1 cellular context compared by ENCODE assay signal in the genomic region with DNA sequence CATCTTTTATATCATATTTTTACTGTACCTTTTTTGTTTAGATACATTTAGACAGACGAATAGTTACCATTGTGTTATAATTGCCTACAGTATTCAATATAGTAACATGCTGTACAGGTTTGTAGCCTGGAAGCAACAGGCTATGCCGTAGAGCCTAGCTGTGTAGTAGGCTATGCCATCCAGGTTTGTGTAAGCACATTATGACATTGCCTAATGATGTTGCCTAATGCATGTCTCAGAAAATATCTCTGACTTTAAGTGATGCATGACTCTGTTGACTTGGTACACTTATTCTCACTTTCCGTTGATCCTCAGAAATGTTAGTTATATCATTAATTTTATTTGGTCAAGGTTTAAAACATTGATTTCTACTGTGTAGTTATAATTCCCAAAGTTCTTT.
TF ChIP-seq lines count a peak whose summit lies in the region.

No MANE protein-coding gene starts in this region.

TF ChIP-seq in HepG2, 621 proteins besides CTCF, POLR2A, EP300 and RAD21 (continued from another document):
- TF ChIP-seq, protein P1, sequence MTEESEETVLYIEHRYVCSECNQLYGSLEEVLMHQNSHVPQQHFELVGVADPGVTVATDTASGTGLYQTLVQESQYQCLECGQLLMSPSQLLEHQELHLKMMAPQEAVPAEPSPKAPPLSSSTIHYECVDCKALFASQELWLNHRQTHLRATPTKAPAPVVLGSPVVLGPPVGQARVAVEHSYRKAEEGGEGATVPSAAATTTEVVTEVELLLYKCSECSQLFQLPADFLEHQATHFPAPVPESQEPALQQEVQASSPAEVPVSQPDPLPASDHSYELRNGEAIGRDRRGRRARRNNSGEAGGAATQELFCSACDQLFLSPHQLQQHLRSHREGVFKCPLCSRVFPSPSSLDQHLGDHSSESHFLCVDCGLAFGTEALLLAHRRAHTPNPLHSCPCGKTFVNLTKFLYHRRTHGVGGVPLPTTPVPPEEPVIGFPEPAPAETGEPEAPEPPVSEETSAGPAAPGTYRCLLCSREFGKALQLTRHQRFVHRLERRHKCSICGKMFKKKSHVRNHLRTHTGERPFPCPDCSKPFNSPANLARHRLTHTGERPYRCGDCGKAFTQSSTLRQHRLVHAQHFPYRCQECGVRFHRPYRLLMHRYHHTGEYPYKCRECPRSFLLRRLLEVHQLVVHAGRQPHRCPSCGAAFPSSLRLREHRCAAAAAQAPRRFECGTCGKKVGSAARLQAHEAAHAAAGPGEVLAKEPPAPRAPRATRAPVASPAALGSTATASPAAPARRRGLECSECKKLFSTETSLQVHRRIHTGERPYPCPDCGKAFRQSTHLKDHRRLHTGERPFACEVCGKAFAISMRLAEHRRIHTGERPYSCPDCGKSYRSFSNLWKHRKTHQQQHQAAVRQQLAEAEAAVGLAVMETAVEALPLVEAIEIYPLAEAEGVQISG (CRISPR knock-in tag; IDR thresholded peaks at IDR 0.05) = no peak
- TF ChIP-seq HDAC1 (CRISPR knock-in tag; IDR thresholded peaks at IDR 0.05) (no peak), RXRB (CRISPR knock-in tag; IDR thresholded peaks at IDR 0.05; ENCODE audit: borderline replicate concordance) (no peak), NR3C1 (CRISPR knock-in tag; IDR thresholded peaks at IDR 0.05) (no peak), CEBPB (IDR thresholded peaks at IDR 0.05; ENCODE audit: borderline replicate concordance, low read depth, low read length) (peak; percentile 53; the same call in 1 of the 2 replicates), MIXL1 (CRISPR knock-in tag; IDR thresholded peaks at IDR 0.05) (no peak), HHEX (CRISPR knock-in tag; IDR thresholded peaks at IDR 0.05) (no peak), ZNF569 (CRISPR knock-in tag; IDR thresholded peaks at IDR 0.05; ENCODE audit: borderline replicate concordance) (no peak), NCOA5 (CRISPR knock-in tag; IDR thresholded peaks at IDR 0.05) (no peak), ZNF335 (CRISPR knock-in tag; IDR thresholded peaks at IDR 0.05) (no peak), KLF12 (CRISPR knock-in tag; IDR thresholded peaks at IDR 0.05; ENCODE audit: borderline replicate concordance) (no peak), ZNF780A (CRISPR knock-in tag; IDR thresholded peaks at IDR 0.05) (no peak), ZMYM4 (CRISPR knock-in tag; IDR thresholded peaks at IDR 0.05) (no peak), HOXA7 (CRISPR knock-in tag; IDR thresholded peaks at IDR 0.05) (no peak), ZNF773 (CRISPR knock-in tag; IDR thresholded peaks at IDR 0.05; ENCODE audit: borderline replicate concordance) (no peak), MAFG (CRISPR knock-in tag; IDR thresholded peaks at IDR 0.05) (no peak)
- TF ChIP-seq, protein P2, sequence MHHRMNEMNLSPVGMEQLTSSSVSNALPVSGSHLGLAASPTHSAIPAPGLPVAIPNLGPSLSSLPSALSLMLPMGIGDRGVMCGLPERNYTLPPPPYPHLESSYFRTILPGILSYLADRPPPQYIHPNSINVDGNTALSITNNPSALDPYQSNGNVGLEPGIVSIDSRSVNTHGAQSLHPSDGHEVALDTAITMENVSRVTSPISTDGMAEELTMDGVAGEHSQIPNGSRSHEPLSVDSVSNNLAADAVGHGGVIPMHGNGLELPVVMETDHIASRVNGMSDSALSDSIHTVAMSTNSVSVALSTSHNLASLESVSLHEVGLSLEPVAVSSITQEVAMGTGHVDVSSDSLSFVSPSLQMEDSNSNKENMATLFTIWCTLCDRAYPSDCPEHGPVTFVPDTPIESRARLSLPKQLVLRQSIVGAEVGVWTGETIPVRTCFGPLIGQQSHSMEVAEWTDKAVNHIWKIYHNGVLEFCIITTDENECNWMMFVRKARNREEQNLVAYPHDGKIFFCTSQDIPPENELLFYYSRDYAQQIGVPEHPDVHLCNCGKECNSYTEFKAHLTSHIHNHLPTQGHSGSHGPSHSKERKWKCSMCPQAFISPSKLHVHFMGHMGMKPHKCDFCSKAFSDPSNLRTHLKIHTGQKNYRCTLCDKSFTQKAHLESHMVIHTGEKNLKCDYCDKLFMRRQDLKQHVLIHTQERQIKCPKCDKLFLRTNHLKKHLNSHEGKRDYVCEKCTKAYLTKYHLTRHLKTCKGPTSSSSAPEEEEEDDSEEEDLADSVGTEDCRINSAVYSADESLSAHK (CRISPR knock-in tag; IDR thresholded peaks at IDR 0.05; ENCODE audit: borderline replicate concordance) = no peak
- TF ChIP-seq, protein P3, sequence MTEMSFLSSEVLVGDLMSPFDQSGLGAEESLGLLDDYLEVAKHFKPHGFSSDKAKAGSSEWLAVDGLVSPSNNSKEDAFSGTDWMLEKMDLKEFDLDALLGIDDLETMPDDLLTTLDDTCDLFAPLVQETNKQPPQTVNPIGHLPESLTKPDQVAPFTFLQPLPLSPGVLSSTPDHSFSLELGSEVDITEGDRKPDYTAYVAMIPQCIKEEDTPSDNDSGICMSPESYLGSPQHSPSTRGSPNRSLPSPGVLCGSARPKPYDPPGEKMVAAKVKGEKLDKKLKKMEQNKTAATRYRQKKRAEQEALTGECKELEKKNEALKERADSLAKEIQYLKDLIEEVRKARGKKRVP (CRISPR knock-in tag; IDR thresholded peaks at IDR 0.05) = peak in 1 of 2 experiments; percentile 27; a peak in 1 of 4 replicates
- TF ChIP-seq, protein P4, sequence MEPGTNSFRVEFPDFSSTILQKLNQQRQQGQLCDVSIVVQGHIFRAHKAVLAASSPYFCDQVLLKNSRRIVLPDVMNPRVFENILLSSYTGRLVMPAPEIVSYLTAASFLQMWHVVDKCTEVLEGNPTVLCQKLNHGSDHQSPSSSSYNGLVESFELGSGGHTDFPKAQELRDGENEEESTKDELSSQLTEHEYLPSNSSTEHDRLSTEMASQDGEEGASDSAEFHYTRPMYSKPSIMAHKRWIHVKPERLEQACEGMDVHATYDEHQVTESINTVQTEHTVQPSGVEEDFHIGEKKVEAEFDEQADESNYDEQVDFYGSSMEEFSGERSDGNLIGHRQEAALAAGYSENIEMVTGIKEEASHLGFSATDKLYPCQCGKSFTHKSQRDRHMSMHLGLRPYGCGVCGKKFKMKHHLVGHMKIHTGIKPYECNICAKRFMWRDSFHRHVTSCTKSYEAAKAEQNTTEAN (CRISPR knock-in tag; conservative IDR thresholded peaks at IDR 0.05) = no peak
TF ChIP-seq in HepG2: peak in this region for 3.
